1 cellular context compared by ENCODE assay signal in genomic region chr16:20001856-20002707, GRCh38.
TF ChIP-seq lines count a peak whose summit lies in the region.

No MANE protein-coding gene starts in this region.

TF ChIP-seq in HepG2, 621 proteins besides CTCF, POLR2A, EP300 and RAD21 (continued from another document and continues in another):
- peak; percentile 33; the same call in 1 of the 2 replicates for TF ChIP-seq ARID4A (CRISPR knock-in tag; IDR thresholded peaks at IDR 0.05; ENCODE audit: borderline replicate concordance)
- no peak for TF ChIP-seq ZFP36L1 (CRISPR knock-in tag; IDR thresholded peaks at IDR 0.05)
- TF ChIP-seq ZNF383 (CRISPR knock-in tag; IDR thresholded peaks at IDR 0.05; ENCODE audit: borderline replicate concordance): no peak
- no peak for TF ChIP-seq GRHL1 (CRISPR knock-in tag; conservative IDR thresholded peaks at IDR 0.05)
- peak; percentile 68; the same call in 1 of the 2 replicates for TF ChIP-seq ZNF788 (CRISPR knock-in tag; IDR thresholded peaks at IDR 0.05; ENCODE audit: borderline replicate concordance)
- peak; percentile 59; the same call in 1 of the 2 replicates for TF ChIP-seq TARDBP (CRISPR knock-in tag; IDR thresholded peaks at IDR 0.05)
- no peak for TF ChIP-seq ZNF678 (CRISPR knock-in tag; IDR thresholded peaks at IDR 0.05)
- no peak; the same call in 1 of the 2 replicates for TF ChIP-seq TFDP2 (CRISPR knock-in tag; IDR thresholded peaks at IDR 0.05)
- TF ChIP-seq IKZF1 (IDR thresholded peaks at IDR 0.05): no peak
- no peak for TF ChIP-seq ZNF333 (CRISPR knock-in tag; IDR thresholded peaks at IDR 0.05; ENCODE audit: borderline replicate concordance)
- no peak for TF ChIP-seq TEF (CRISPR knock-in tag; IDR thresholded peaks at IDR 0.05)
- TF ChIP-seq MEIS2 (CRISPR knock-in tag; IDR thresholded peaks at IDR 0.05): 0 out of 2 replicates have a peak, but pooled peaks have one; percentile 46
- no peak for TF ChIP-seq HBP1 (CRISPR knock-in tag; IDR thresholded peaks at IDR 0.05; ENCODE audit: low read depth)
- no peak for TF ChIP-seq NFE2 (CRISPR knock-in tag; IDR thresholded peaks at IDR 0.05)
- no peak for TF ChIP-seq ZBTB46 (CRISPR knock-in tag; IDR thresholded peaks at IDR 0.05; ENCODE audit: borderline replicate concordance)
- TF ChIP-seq ZSCAN30 (CRISPR knock-in tag; IDR thresholded peaks at IDR 0.05): no peak
- no peak for TF ChIP-seq GTF2F1 (IDR thresholded peaks at IDR 0.05; ENCODE audit: low read length)
- TF ChIP-seq ZNF451 (CRISPR knock-in tag; IDR thresholded peaks at IDR 0.05): peak; percentile 55; the same call in 1 of the 2 replicates
- TF ChIP-seq ZNF143 (CRISPR knock-in tag; IDR thresholded peaks at IDR 0.05): no peak
- TF ChIP-seq HOXA3 (CRISPR knock-in tag; IDR thresholded peaks at IDR 0.05): peak; percentile 66
- TF ChIP-seq CEBPZ (IDR thresholded peaks at IDR 0.05; ENCODE audit: low read length): no peak
- no peak for TF ChIP-seq ZSCAN29 (CRISPR knock-in tag; conservative IDR thresholded peaks at IDR 0.05)
- no peak for TF ChIP-seq ZNF282 (IDR thresholded peaks at IDR 0.05; ENCODE audit: partially characterized antibody)
- no peak for TF ChIP-seq ZNF510 (CRISPR knock-in tag; IDR thresholded peaks at IDR 0.05; ENCODE audit: low read depth)
- TF ChIP-seq SNAI1 (CRISPR knock-in tag; IDR thresholded peaks at IDR 0.05; ENCODE audit: borderline replicate concordance): no peak
- no peak for TF ChIP-seq MXD4 (CRISPR knock-in tag; IDR thresholded peaks at IDR 0.05)
- no peak for TF ChIP-seq ZNF740 (CRISPR knock-in tag; IDR thresholded peaks at IDR 0.05)
- no peak for TF ChIP-seq ZBTB44 (CRISPR knock-in tag; IDR thresholded peaks at IDR 0.05)
- no peak for TF ChIP-seq EZH2 (conservative IDR thresholded peaks at IDR 0.05; ENCODE audit: low read depth, low read length)
- TF ChIP-seq ZMAT3 (CRISPR knock-in tag; conservative IDR thresholded peaks at IDR 0.05): 0 out of 2 replicates have a peak, but pooled peaks have one; percentile 44
- peak; percentile 50 for TF ChIP-seq HNF4G (IDR thresholded peaks at IDR 0.05; ENCODE audit: borderline replicate concordance, low read depth, low read length)
- TF ChIP-seq HNF4G (CRISPR knock-in tag; IDR thresholded peaks at IDR 0.05; ENCODE audit: borderline replicate concordance, low read depth): peak; percentile 71
- TF ChIP-seq ZNF816 (CRISPR knock-in tag; IDR thresholded peaks at IDR 0.05; ENCODE audit: borderline replicate concordance): no peak
- no peak for TF ChIP-seq ZNF44 (CRISPR knock-in tag; IDR thresholded peaks at IDR 0.05)
- 0 out of 2 replicates have a peak, but pooled peaks have one; percentile 42 for TF ChIP-seq PHF20 (CRISPR knock-in tag; IDR thresholded peaks at IDR 0.05)
- TF ChIP-seq ZNF142 (CRISPR knock-in tag; IDR thresholded peaks at IDR 0.05): no peak
